ENCODE assay signal across 19 cellular contexts in genomic region chr13:44172411-44172810, GRCh38.
"Had no signal": no experiment of that assay in that cellular context is flagged by ENCODE, and none has a peak within 500 bp of the region (broad histone marks: within the 10 kb centered on the region; RNA-seq: fewer than 3 reads in every experiment).

No MANE protein-coding gene starts in this region.

- H3K9me3 ChIP-seq: gastrocnemius medialis, heart left ventricle, left lung, right atrium auricular region, thoracic aorta, upper lobe of right lung had no signal

- H3K4me3 Mint-ChIP-seq: activated CD4-positive, alpha-beta memory T cell treated with anti-CD3 and anti-CD28 coated beads, Interleukin-2, amount 10 ng/mL, durations not matched to agents 7 days and 5 days; activated CD8-positive, alpha-beta memory T cell treated with anti-CD3 and anti-CD28 coated beads, Interleukin-2, amount 10 ng/mL, durations not matched to agents 7 days and 5 days; activated naive CD8-positive, alpha-beta T cell treated with anti-CD3 and anti-CD28 coated beads, Interleukin-2, amount 10 ng/mL, durations not matched to agents 7 days and 5 days; activated T-helper 17 cell treated with anti-CD3 and anti-CD28 coated beads, Interleukin-2, amount 50 U/mL, for 72 hours; neural crest cell had no signal

- H3K27me3 ChIP-seq: gastrocnemius medialis, heart left ventricle, left lung, right atrium auricular region, upper lobe of right lung had no signal

- H3K4me1 ChIP-seq: left lung had no signal

- H3K27ac ChIP-seq: epithelial cell of prostate, gastrocnemius medialis, heart left ventricle, left lung, right atrium auricular region, skin epidermis, thoracic aorta, upper lobe of right lung had no signal

- H3K4me1 Mint-ChIP-seq: activated CD4-positive, alpha-beta memory T cell treated with anti-CD3 and anti-CD28 coated beads, Interleukin-2, amount 10 ng/mL, durations not matched to agents 7 days and 5 days; activated CD8-positive, alpha-beta memory T cell treated with anti-CD3 and anti-CD28 coated beads, Interleukin-2, amount 10 ng/mL, durations not matched to agents 7 days and 5 days; activated naive CD8-positive, alpha-beta T cell treated with anti-CD3 and anti-CD28 coated beads, Interleukin-2, amount 10 ng/mL, durations not matched to agents 7 days and 5 days; activated T-helper 17 cell treated with anti-CD3 and anti-CD28 coated beads, Interleukin-2, amount 50 U/mL, for 72 hours; neural crest cell had no signal

- DNase-seq: activated CD4-positive, alpha-beta memory T cell treated with anti-CD3 and anti-CD28 coated beads, Interleukin-2, amount 10 ng/mL, durations not matched to agents 7 days and 5 days; activated CD4-positive, alpha-beta T cell treated with anti-CD3 and anti-CD28 coated beads for 48 hours; activated CD4-positive, CD25-positive, alpha-beta regulatory T cell; activated CD8-positive, alpha-beta memory T cell treated with anti-CD3 and anti-CD28 coated beads, Interleukin-2, amount 10 ng/mL, durations not matched to agents 7 days and 5 days; activated naive CD4-positive, alpha-beta T cell treated with Interleukin-2 at 50 U/mL for 16 hours; activated naive CD8-positive, alpha-beta T cell treated with anti-CD3 and anti-CD28 coated beads, Interleukin-2, amount 10 ng/mL, durations not matched to agents 7 days and 5 days; amygdala; dermis blood vessel endothelial cell; gastrocnemius medialis; heart left ventricle; stimulated activated CD4-positive, alpha-beta T cell treated with anti-CD3 and anti-CD28 coated beads, Interleukin-2, amount 100 ng/mL, for 48 hours; upper lobe of right lung had no signal

- H3K4me3 ChIP-seq: gastrocnemius medialis, heart left ventricle, left lung, right atrium auricular region, skin epidermis, thoracic aorta, upper lobe of right lung had no signal

- H3K36me3 Mint-ChIP-seq: activated CD8-positive, alpha-beta memory T cell treated with anti-CD3 and anti-CD28 coated beads, Interleukin-2, amount 10 ng/mL, durations not matched to agents 7 days and 5 days; activated naive CD8-positive, alpha-beta T cell treated with anti-CD3 and anti-CD28 coated beads, Interleukin-2, amount 10 ng/mL, durations not matched to agents 7 days and 5 days had no signal

- H3K36me3 ChIP-seq: gastrocnemius medialis, heart left ventricle, left lung, right atrium auricular region, thoracic aorta, upper lobe of right lung had no signal

- H3K27ac Mint-ChIP-seq: activated CD4-positive, alpha-beta memory T cell treated with anti-CD3 and anti-CD28 coated beads, Interleukin-2, amount 10 ng/mL, durations not matched to agents 7 days and 5 days; activated CD8-positive, alpha-beta memory T cell treated with anti-CD3 and anti-CD28 coated beads, Interleukin-2, amount 10 ng/mL, durations not matched to agents 7 days and 5 days; activated naive CD8-positive, alpha-beta T cell treated with anti-CD3 and anti-CD28 coated beads, Interleukin-2, amount 10 ng/mL, durations not matched to agents 7 days and 5 days; activated T-helper 17 cell treated with anti-CD3 and anti-CD28 coated beads, Interleukin-2, amount 50 U/mL, for 72 hours had no signal

- H3K9me3 Mint-ChIP-seq: activated CD4-positive, alpha-beta memory T cell treated with anti-CD3 and anti-CD28 coated beads, Interleukin-2, amount 10 ng/mL, durations not matched to agents 7 days and 5 days; activated naive CD8-positive, alpha-beta T cell treated with anti-CD3 and anti-CD28 coated beads, Interleukin-2, amount 10 ng/mL, durations not matched to agents 7 days and 5 days; neural crest cell had no signal
